Comparison of ENCODE assay signal across 8 cellular contexts in the genomic region with DNA sequence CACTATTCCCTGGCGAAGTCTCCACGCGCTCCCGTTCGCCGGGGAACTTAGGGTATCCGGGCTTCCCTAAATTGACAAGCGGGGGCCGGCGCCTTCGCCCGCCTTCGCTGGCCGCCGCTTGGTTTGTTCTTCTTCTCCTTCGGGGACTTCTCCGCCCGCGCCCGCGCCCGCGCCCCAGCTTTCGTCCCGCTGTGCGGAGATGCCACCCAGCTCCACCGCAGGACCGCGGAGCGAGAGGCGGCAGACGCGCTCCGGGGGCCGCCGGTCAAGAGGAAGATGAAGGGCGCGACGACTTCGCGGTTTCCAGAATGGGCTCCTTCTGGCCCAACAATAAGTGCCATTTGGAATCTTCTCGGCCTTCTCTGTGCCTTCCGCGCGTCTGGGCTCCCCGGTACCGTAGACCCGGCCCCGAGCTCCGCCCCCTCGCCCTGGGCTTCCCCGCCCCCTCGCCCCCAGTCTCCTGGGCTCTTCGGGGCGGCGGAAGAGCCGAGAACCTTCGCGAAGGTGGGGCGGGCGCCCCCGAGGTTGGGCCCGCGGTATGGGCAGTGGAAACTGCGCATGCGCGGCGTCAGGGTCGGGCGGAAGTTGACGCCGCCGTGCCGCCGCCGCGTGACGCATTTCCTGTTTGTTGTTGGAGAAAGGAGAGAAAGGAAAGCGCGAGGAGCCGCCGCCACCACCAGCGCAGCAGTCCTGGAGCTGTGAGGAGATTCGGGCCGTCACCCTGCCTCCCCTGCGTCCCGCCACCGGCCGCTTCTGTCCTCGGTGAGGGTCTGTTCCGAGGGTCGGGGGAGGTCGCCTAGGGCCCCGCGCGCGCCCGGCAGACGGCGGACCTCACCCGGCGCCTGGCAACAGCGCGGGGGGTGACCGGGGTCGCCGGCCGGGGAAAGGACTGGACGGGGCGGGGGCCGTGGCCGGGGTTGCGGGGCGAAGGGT. TPM values are rescaled to one million over a fixed set of nuclear protein-coding genes. Genes with fewer than 3 reads are reported as not detected.
DNase-seq lines count a peak whose midpoint lies in the region; ATAC-seq, FAIRE-seq and TF ChIP-seq lines count a peak whose summit lies in the region.

A gene (plus strand): TSS at position 622 of the 933 bp plus-strand sequence. CDS start 21,569 bp downstream, outside the sequence.

- peaks cover 14% of the 10 kb centered on the region; the same call in 1 of the 2 replicates for H3K23me2 ChIP-seq in H1 (ENCODE audit: low read depth, low read length)

- peaks cover 2% of the 10 kb centered on the region for H3K36me3 Mint-ChIP-seq in memory B cell

- H3K9ac ChIP-seq in H1 (replicated peaks in 1 of 4; ENCODE audit: extremely low read depth in 1 of 4, low read depth in 3 of 4, low read length in 3 of 4): peak within 1 kb of the TSS; percentile 68 to 96 (median 82)

- peak within 1 kb of the TSS; percentile 98 for H3K27ac Mint-ChIP-seq in memory B cell

- no peak within 1 kb of the TSS for H3K23ac ChIP-seq in H1 (ENCODE audit: insufficient read length)

- DNase-seq in COLO829 (ENCODE audit: low spot score): peak; percentile 80
- DNase-seq in HT1080 (ENCODE audit: low read depth): peak; percentile 92
- DNase-seq in NOMO-1 (lab: John Stamatoyannopoulos, UW; ENCODE audit: unreplicated experiment in 2 of 2): peak; percentile 57 to 75
- DNase-seq in activated CD8-positive, alpha-beta memory T cell treated with anti-CD3 and anti-CD28 coated beads for 48 hours (ENCODE audit: low read depth in 2 of 3, low spot score in 2 of 3): peak; percentile 90 to 96 (median 91)
- DNase-seq in H1 (ENCODE audit: low read depth in 1 of 2, low spot score in 2 of 2): peak; percentile 78 to 98
- DNase-seq in memory B cell (ENCODE audit: low spot score in 2 of 2): peak; percentile 94 to 98
- DNase-seq in stimulated activated CD8-positive, alpha-beta memory T cell treated with anti-CD3 and anti-CD28 coated beads, Interleukin-12 subunit alpha, Interleukin-12 subunit beta, amount 100 ng/mL, for 1 hour (ENCODE audit: low read depth): peak; percentile 94

- H3K27me3 ChIP-seq in H1 (replicated peaks in 1 of 4; ENCODE audit: control insufficient read depth in 3 of 4, extremely low read depth in 1 of 4, insufficient read depth in 3 of 4, low read length in 3 of 4): no peaks in the 10 kb centered on the region

- H4K8ac ChIP-seq in H1 (ENCODE audit: extremely low read depth, insufficient read depth, low read length): peak within 1 kb of the TSS; percentile 87

- peak within 1 kb of the TSS; percentile 65 for H3K4ac ChIP-seq in H1 (replicated peaks; ENCODE audit: insufficient read length, low read depth, low read length)

- TF ChIP-seq CTCF in H1 (IDR thresholded peaks at IDR 0.05; ENCODE audit: control extremely low read depth in 1 of 3, insufficient read depth in 1 of 3, low read depth in 1 of 3, low read length in 3 of 3): no peak

- H3K4me3 Mint-ChIP-seq in memory B cell: peak within 1 kb of the TSS; percentile 93

- WGBS in H1 (ENCODE audit: extremely low coverage in 1 of 2, insufficient coverage in 1 of 2, insufficient read length in 1 of 2, insufficient replicate concordance in 2 of 2, low coverage in 1 of 2, low lambda C conversion rate in 2 of 2, missing lambda C conversion rate in 1 of 2), 2 experiments: 3% methylated on average over 51 of the region's 114 CpGs; no CpG with 5 or more reads in 1 of the 2 experiments

- FAIRE-seq in H1 (lab: Jason Lieb, UNC): no peak

- POLR2A ChIA-PET in H1 (lab: Charles Lee; ENCODE audit: partially characterized antibody): interaction anchor here (0.8 to 9.6 kb wide), 11 partner anchors 8 to 39 kb away, joined by 3 to 88 read pairs (median 5); no protein-coding TSS in a partner anchor

- TF ChIP-seq EP300 in H1 (IDR thresholded peaks at IDR 0.05; ENCODE audit: borderline replicate concordance in 1 of 2, low read depth in 2 of 2, low read length in 2 of 2): peak in 1 of 2 experiments; percentile 68; a peak in 1 of 3 replicates

- peaks cover 2 to 11% (median 6%) of the 10 kb centered on the region in 4 experiments for H3K4me1 ChIP-seq in H1 (replicated peaks in 1 of 4; ENCODE audit: control insufficient read depth in 3 of 4, insufficient read depth in 4 of 4, low read length in 3 of 4)

- H3K14ac ChIP-seq in H1 (ENCODE audit: insufficient read length): no peak within 1 kb of the TSS

- H3K56ac ChIP-seq in H1 (replicated peaks; ENCODE audit: insufficient read length, low read depth, low read length): peak within 1 kb of the TSS; percentile 65

- H3K27me3 Mint-ChIP-seq in memory B cell: peaks cover 2% of the 10 kb centered on the region

- no peaks in the 10 kb centered on the region for H3K9me3 ChIP-seq in H1 (ENCODE audit: insufficient read depth in 2 of 2, low read depth in 1 of 2, low read length in 1 of 2)

- ATAC-seq in GM21360 (IDR thresholded peaks at IDR 0.05; ENCODE audit: unreplicated experiment) (peak; percentile 68), memory B cell (ENCODE audit: low read depth) (peak; percentile 78)

- CTCF ChIA-PET in H1 (lab: Charles Lee; ENCODE audit: partially characterized antibody): interaction anchor here (0.6 to 1.4 kb wide), 3 partner anchors 12 to 62 kb away, joined by 3 to 4 read pairs (median 3); no protein-coding TSS in a partner anchor

- H2BK15ac ChIP-seq in H1 (ENCODE audit: low read length): peak within 1 kb of the TSS; percentile 36; the same call in 1 of the 2 replicates

- peak within 1 kb of the TSS; percentile 97 for H3K18ac ChIP-seq in H1 (ENCODE audit: extremely low read depth, low read length)

- peak within 1 kb of the TSS; percentile 32 for H4K91ac ChIP-seq in H1 (replicated peaks; ENCODE audit: insufficient read length, low read length)

- no peak within 1 kb of the TSS for H2AFZ ChIP-seq in H1 (ENCODE audit: low read length)

- H4K5ac ChIP-seq in H1 (ENCODE audit: insufficient read length, low read depth, low read length): peak within 1 kb of the TSS; percentile 96

- peaks cover 14 to 20% of the 10 kb centered on the region in 2 experiments for H4K20me1 ChIP-seq in H1 (replicated peaks in 1 of 2; ENCODE audit: control insufficient read depth in 1 of 2, insufficient read depth in 2 of 2, low read length in 2 of 2)

- peak within 1 kb of the TSS; percentile 92 to 99 (median 94) for H3K4me3 ChIP-seq in H1 (ENCODE audit: extremely low read depth in 1 of 4, insufficient read depth in 2 of 4, low read depth in 3 of 4, low read length in 4 of 4)

- H3K36me3 ChIP-seq in H1 (ENCODE audit: control insufficient read depth in 2 of 4, insufficient read depth in 4 of 4, low read length in 3 of 4): no peaks in the 10 kb centered on the region; a peak in 1 of 8 replicates

- H2BK12ac ChIP-seq in H1 (ENCODE audit: low read depth, low read length): 0 out of 2 replicates have a peak within 1 kb of the TSS, but pooled peaks have one; percentile 20

- H3K79me1 ChIP-seq in H1 (ENCODE audit: low read depth, low read length): 0 out of 2 replicates have a peak, but pooled peaks cover 2% of the 10 kb centered on the region

- peaks cover 40% of the 10 kb centered on the region for H3K4me1 Mint-ChIP-seq in memory B cell

- H2BK120ac ChIP-seq in H1 (replicated peaks; ENCODE audit: low read depth, low read length): no peak within 1 kb of the TSS

- peaks cover 40 to 58% of the 10 kb centered on the region in 2 experiments for H3K79me2 ChIP-seq in H1 (ENCODE audit: control insufficient read depth in 1 of 2, insufficient read depth in 2 of 2, low read length in 2 of 2)

- peak within 1 kb of the TSS; percentile 81 to 98 for H3K4me2 ChIP-seq in H1 (ENCODE audit: insufficient read depth in 1 of 2, low read depth in 2 of 2, low read length in 2 of 2)

- no peak for TF ChIP-seq RAD21 in H1 (IDR thresholded peaks at IDR 0.05 in 1 of 2, conservative IDR thresholded peaks at IDR 0.05 in 1 of 2; ENCODE audit: low read depth in 2 of 2, low read length in 2 of 2)

- TF ChIP-seq POLR2A in H1 (IDR thresholded peaks at IDR 0.05; ENCODE audit: control extremely low read depth in 1 of 2, low read depth in 2 of 2, low read length in 2 of 2): peak; percentile 61 to 86

- H2AK5ac ChIP-seq in H1 (ENCODE audit: low read depth, low read length): peak within 1 kb of the TSS; percentile 18; the same call in 1 of the 2 replicates

- no peaks in the 10 kb centered on the region for H3K9me3 Mint-ChIP-seq in memory B cell

- H3K27ac ChIP-seq in H1 (ENCODE audit: low read depth, low read length): peak within 1 kb of the TSS; percentile 91

- H2BK20ac ChIP-seq in H1 (ENCODE audit: low read length): no peak within 1 kb of the TSS

- H2BK5ac ChIP-seq in H1 (ENCODE audit: low read depth, low read length): peak within 1 kb of the TSS; percentile 16; the same call in 1 of the 2 replicates

TF ChIP-seq in H1, 55 proteins besides CTCF, POLR2A, EP300 and RAD21 (continues in another document):
- TF ChIP-seq GABPA (IDR thresholded peaks at IDR 0.05; ENCODE audit: borderline replicate concordance, insufficient read depth, low read length): peak; percentile 88; the same call in 1 of the 2 replicates
- TF ChIP-seq KDM4A (IDR thresholded peaks at IDR 0.05; ENCODE audit: low read depth, low read length, severe bottlenecking): peak; percentile 55
- TF ChIP-seq CBX5 (IDR thresholded peaks at IDR 0.05; ENCODE audit: low read depth, low read length): no peak
- TF ChIP-seq BRCA1 (IDR thresholded peaks at IDR 0.05; ENCODE audit: low read depth, low read length): no peak
- TF ChIP-seq SP1 (IDR thresholded peaks at IDR 0.05; ENCODE audit: low read depth, low read length): no peak
- TF ChIP-seq CHD1 (IDR thresholded peaks at IDR 0.05; ENCODE audit: low read depth, low read length): no peak
- no peak for TF ChIP-seq EZH2 (IDR thresholded peaks at IDR 0.05; ENCODE audit: low read depth, low read length, severe bottlenecking)
- no peak for TF ChIP-seq KDM5A (IDR thresholded peaks at IDR 0.05; ENCODE audit: low read length)
- TF ChIP-seq TAF7 (optimal IDR thresholded peaks at IDR 0.05; ENCODE audit: borderline replicate concordance, low read depth, low read length): peak; percentile 64
- no peak for TF ChIP-seq RNF2 (IDR thresholded peaks at IDR 0.05; ENCODE audit: borderline replicate concordance, low read depth, low read length, missing control alignments, poor library complexity, severe bottlenecking)

RNA-seq across cellular contexts. Expression of the gene that starts here (rescaled TPM):
- 153 and 196 TPM in 2 replicates for total RNA-seq in HT1080 (2014; rRNA removed; shearing (Covaris generic))
- 256 and 307 TPM in 2 replicates for polyA plus RNA-seq in HT1080 (2015; cell fraction: cytosol; rRNA removed)
- 275 and 276 TPM in 2 replicates for polyA plus RNA-seq in HT1080 (2015; cell fraction: nucleus; rRNA removed)
- total RNA-seq in H1 (2021; fragmentation: NEBNext Ultra II Directional; extraction: Animal tissue kit (Norgen Biotek cat#: 25700)): 270 and 295 TPM in 2 replicates
- polyA plus RNA-seq in H1 (2011; rRNA removed): 117 and 166 TPM in 2 replicates
- 170 TPM for polyA plus RNA-seq in H1 (2011; cell fraction: cytosol; rRNA removed)
- polyA plus RNA-seq in H1 (2011; cell fraction: nucleus; rRNA removed): 108 TPM
- polyA plus RNA-seq in H1 (2012, experiment 1 of 2): 237 to 389 TPM (median 263 TPM) in 4 replicates
- polyA plus RNA-seq in H1 (2012, experiment 2 of 2): 129 TPM
- 323 TPM for polyA plus RNA-seq in H1 (2013, experiment 1 of 2)
- polyA plus RNA-seq in H1 (2013, experiment 2 of 2): 304 TPM
- 66.6 and 92.4 TPM in 2 replicates for polyA minus RNA-seq in H1 (2011; rRNA and poly(A)+ RNA removed)
- 170 TPM for polyA minus RNA-seq in H1 (2011; cell fraction: cytosol; rRNA and poly(A)+ RNA removed)
- 112 TPM for polyA minus RNA-seq in H1 (2011; cell fraction: nucleus; rRNA and poly(A)+ RNA removed)

Comparison
In these comparisons a context has a peak if more than half of its experiments do, and no peak if none do; other contexts are left out.
1. Peak in every context shown above with its lines: DNase-seq, ATAC-seq, H3K4me3 ChIP-seq and H3K27ac ChIP-seq.